ENCODE assay signal across 16 cellular contexts in genomic region chr20:59954718-59955117, GRCh38. TPM values are rescaled to one million over a fixed set of nuclear protein-coding genes. Genes with fewer than 3 reads are reported as not detected.
DNase-seq lines count a peak whose midpoint lies in the region; ATAC-seq and TF ChIP-seq lines count a peak whose summit lies in the region.
"Had no signal": no experiment of that assay in that cellular context is flagged by ENCODE, and none has a peak within 500 bp of the region (broad histone marks: within the 10 kb centered on the region; RNA-seq: fewer than 3 reads in every experiment).

No MANE protein-coding gene starts in this region.

- H2BK120ac ChIP-seq in IMR-90 (ENCODE audit: low read depth, low read length): no peak overlapping the region

- H3K27me3 Mint-ChIP-seq in WTC11 (ENCODE audit: low read depth): peaks cover 8% of the 10 kb centered on the region
- H3K27me3 Mint-ChIP-seq: B cell had no signal

- no peak for TF ChIP-seq CTCF in IMR-90 (conservative IDR thresholded peaks at IDR 0.05; ENCODE audit: low read depth, low read length)
- no peak for TF ChIP-seq CTCF in WTC11 (IDR thresholded peaks at IDR 0.05)
- no peak for TF ChIP-seq CTCF in gastrocnemius medialis (IDR thresholded peaks at IDR 0.05 in 4 of 5, conservative IDR thresholded peaks at IDR 0.05 in 1 of 5)

- POLR2A ChIA-PET in IMR-90 (lab: Charles Lee; ENCODE audit: unreplicated experiment): no interaction called here
- POLR2A ChIA-PET in WTC11 (lab: Charles Lee): no interaction called here

- BruUV-seq in IMR-90 (replicated peaks; lab: Mats Ljungman, UMichigan): no TSS peak

- H3K27ac Mint-ChIP-seq in WTC11: peak overlapping the region; percentile 49; the same call in 1 of the 2 replicates
- H3K27ac Mint-ChIP-seq: B cell had no signal

- H3K9me3 ChIP-seq in IMR-90 (ENCODE audit: control insufficient read depth, insufficient read depth, low read length) (no peaks in the 10 kb centered on the region), gastrocnemius medialis (no peaks in the 10 kb centered on the region)

- no peak overlapping the region for H3K56ac ChIP-seq in IMR-90 (ENCODE audit: extremely low read depth, insufficient read depth, low read length)

- no peak overlapping the region for H3K4ac ChIP-seq in IMR-90 (ENCODE audit: low read depth, low read length)

- H3K36me3 ChIP-seq in IMR-90 (ENCODE audit: control insufficient read depth, insufficient read depth, low read length): no peaks in the 10 kb centered on the region
- H3K36me3 ChIP-seq in gastrocnemius medialis: no peaks in the 10 kb centered on the region

- no peaks in the 10 kb centered on the region for H3K9me1 ChIP-seq in IMR-90 (ENCODE audit: insufficient read depth, low read length)

- H3K4me2 ChIP-seq in IMR-90 (ENCODE audit: low read depth, low read length): no peak overlapping the region
- H3K4me2 ChIP-seq: PC-9 had no signal

- in situ Hi-C loops in IMR-90 (cut with MboI; ENCODE audit: low sequenced_read_pairs): no loop called here
- in situ Hi-C loops in gastrocnemius medialis (cut with MboI; ENCODE audit: low sequenced_read_pairs in 4 of 4): no loop called here

- H3K9me3 Mint-ChIP-seq in WTC11: no peaks in the 10 kb centered on the region

- H2AK9ac ChIP-seq in IMR-90 (replicated peaks; ENCODE audit: low read depth, low read length, poor library complexity): peak overlapping the region; percentile 26

- no peak overlapping the region for H2BK15ac ChIP-seq in IMR-90 (ENCODE audit: low read depth, low read length)

- intact Hi-C loops in IMR-90 (cut with micrococcal nuclease): no loop called here
- intact Hi-C loops in gastrocnemius medialis (cut with DNase I; ENCODE audit: low total_unique reads): loop anchor here (1.0 kb wide), 1 partner anchor 20 kb away; no protein-coding TSS in a partner anchor

- peaks cover 6% of the 10 kb centered on the region for H3K4me1 Mint-ChIP-seq in WTC11
- H3K4me1 Mint-ChIP-seq: B cell had no signal

- no peak overlapping the region for H2BK5ac ChIP-seq in IMR-90 (ENCODE audit: low read depth, low read length, poor library complexity, severe bottlenecking)

- TF ChIP-seq POLR2A in IMR-90 (IDR thresholded peaks at IDR 0.05; ENCODE audit: low read depth, low read length) (no peak), gastrocnemius medialis (IDR thresholded peaks at IDR 0.05) (no peak)

- dilution Hi-C loops in IMR-90 (cut with HindIII; ENCODE audit: low sequenced_read_pairs, unreplicated experiment): no loop called here

- H3K18ac ChIP-seq in IMR-90 (ENCODE audit: low read depth, low read length): no peak overlapping the region

- H3K27me3 ChIP-seq in IMR-90 (ENCODE audit: control insufficient read depth, insufficient read depth, low read length) (peaks cover 7% of the 10 kb centered on the region), gastrocnemius medialis (no peaks in the 10 kb centered on the region)

- no CpG with 5 or more reads among the region's 4 CpGs for WGBS in IMR-90 (ENCODE audit: extremely low coverage in 2 of 2, insufficient read length in 1 of 2), 2 experiments

- H3K4me1 ChIP-seq in IMR-90 (ENCODE audit: control insufficient read depth, insufficient read depth, low read length): no peaks in the 10 kb centered on the region
- H3K4me1 ChIP-seq in gastrocnemius medialis: peaks cover 6 to 11% of the 10 kb centered on the region in 2 donors

- no peaks in the 10 kb centered on the region; the same call in 1 of the 2 replicates for H3K36me3 Mint-ChIP-seq in WTC11

- H3K79me1 ChIP-seq in IMR-90 (ENCODE audit: low read depth in 1 of 2, low read length in 2 of 2): no peaks in the 10 kb centered on the region

- H3K4me3 Mint-ChIP-seq in WTC11: no peak overlapping the region
- H3K4me3 Mint-ChIP-seq: B cell had no signal

- H2AK5ac ChIP-seq in IMR-90 (ENCODE audit: low read depth, low read length): no peak overlapping the region

- H4K91ac ChIP-seq in IMR-90 (ENCODE audit: insufficient read depth, low read depth, low read length): no peak overlapping the region

- H3K4me3 ChIP-seq in IMR-90 (ENCODE audit: insufficient read depth, low read depth, low read length) (no peak overlapping the region), gastrocnemius medialis (no peak overlapping the region)
- H3K4me3 ChIP-seq: PC-9 had no signal

- no peak overlapping the region for H3K14ac ChIP-seq in IMR-90 (replicated peaks; ENCODE audit: low read depth, low read length)

- H4K5ac ChIP-seq in IMR-90 (ENCODE audit: low read depth, low read length): no peak overlapping the region

- H3K23ac ChIP-seq in IMR-90 (ENCODE audit: low read depth, low read length): no peak overlapping the region

- DNase-seq in IMR-90 (no peak), WTC11 (ENCODE audit: low spot score) (no peak), gastrocnemius medialis (peak in 1 of 2 donors; percentile 34), NCI-H524 treated with DMSO at 0.1 percent for 48 hours (lab: John Stamatoyannopoulos, UW) (no peak)
- no peak for DNase-seq in effector CD8-positive, alpha-beta T cell (lab: John Stamatoyannopoulos, UW)
- DNase-seq: DMS79 treated with DMSO at 0.1 percent for 48 hours; H7; NCI-H1092 treated with DMSO at 0.1 percent for 48 hours; NCI-H187 treated with DMSO at 0.1 percent for 48 hours; NK-92 treated with Interleukin-12 subunit alpha and Interleukin-12 subunit beta, amount 100 ng/mL, for 24 hours; T-helper 1 cell had no signal

- H3K27ac ChIP-seq in IMR-90 (ENCODE audit: insufficient read depth, low read length): no peak overlapping the region
- peak overlapping the region; percentile 49 to 76 (median 65) for H3K27ac ChIP-seq in gastrocnemius medialis
- H3K27ac ChIP-seq: C4-2B, PC-9 had no signal

- CTCF ChIA-PET in IMR-90 (lab: Yijun Ruan, JAX) (interaction anchor here (1.0 to 1.8 kb wide), 2 partner anchors 18 to 171 kb away, joined by 3 to 7 read pairs; no protein-coding TSS in a partner anchor), WTC11 (lab: Charles Lee) (interaction anchor here (1.1 to 2.7 kb wide), 9 partner anchors 9 to 103 kb away, joined by 4 to 13 read pairs (median 8); partner anchors contain the start of genes FAM217B, PPP1R3D and SYCP2)

- no peak overlapping the region for H4K8ac ChIP-seq in IMR-90 (ENCODE audit: low read depth in 2 of 2, low read length in 2 of 2)

- H3K9ac ChIP-seq in IMR-90 (ENCODE audit: low read depth, low read length): no peak overlapping the region

- no peak overlapping the region for H2BK20ac ChIP-seq in IMR-90 (ENCODE audit: low read depth, low read length)

- H4K20me1 ChIP-seq in IMR-90 (ENCODE audit: insufficient read depth, low read length): no peaks in the 10 kb centered on the region

- H2AFZ ChIP-seq in IMR-90 (replicated peaks; ENCODE audit: low read length, poor library complexity): no peak overlapping the region
- H2AFZ ChIP-seq: PC-9 had no signal

- peak; percentile 5 for ATAC-seq in GM18907 (IDR thresholded peaks at IDR 0.05; ENCODE audit: unreplicated experiment)
- ATAC-seq in IMR-90 (ENCODE audit: low read depth): no peak
- ATAC-seq in WTC11: no peak
- peak; percentile 45 to 65 for ATAC-seq in gastrocnemius medialis
- ATAC-seq in GM19397 (IDR thresholded peaks at IDR 0.05; ENCODE audit: unreplicated experiment): no peak

- TF ChIP-seq RAD21 in IMR-90 (IDR thresholded peaks at IDR 0.05; ENCODE audit: low read length): no peak

TF ChIP-seq in IMR-90, 13 proteins besides CTCF, POLR2A, EP300 and RAD21 (continues in another document):
- TF ChIP-seq RCOR1 (IDR thresholded peaks at IDR 0.05; ENCODE audit: insufficient replicate concordance, low read length) (no peak), USF2 (IDR thresholded peaks at IDR 0.05; ENCODE audit: low read depth, low read length) (no peak)

TF ChIP-seq in WTC11, 78 proteins besides CTCF, POLR2A, EP300 and RAD21 (continues in another document):
- no peak for TF ChIP-seq ZNF512 (CRISPR knock-in tag; IDR thresholded peaks at IDR 0.05; ENCODE audit: borderline replicate concordance)

RNA-seq across cellular contexts. Expression of gene CDH26, which starts 3.5 kb away (rescaled TPM):
- not detected in 2 replicates for total RNA-seq in IMR-90 (2012; rRNA removed)
- polyA plus RNA-seq in IMR-90 (2012; rRNA removed): not detected in 2 replicates
- polyA plus RNA-seq in IMR-90 (2012; cell fraction: cytosol; rRNA removed): not detected in 2 replicates
- 0.16 and 0.28 TPM in 2 replicates for polyA plus RNA-seq in IMR-90 (2012; cell fraction: nucleus; rRNA removed; ENCODE audit: low replicate concordance)
- 1.0 to 1.4 TPM (median 1.3 TPM) in 3 replicates for total RNA-seq in WTC11 (2021)
- total RNA-seq in gastrocnemius medialis: under 1 TPM in 3 of 4 donors, not detected in 1; 0.27 to 0.41 (median 0.29) TPM

RNA-seq across cellular contexts. Expression of gene FAM217B, which starts 14.5 kb away (rescaled TPM):
- 3.0 and 3.9 TPM in 2 replicates for total RNA-seq in IMR-90 (2012; rRNA removed)
- polyA plus RNA-seq in IMR-90 (2012; rRNA removed): 3.3 and 3.9 TPM in 2 replicates
- 0.86 and 1.9 TPM in 2 replicates for polyA plus RNA-seq in IMR-90 (2012; cell fraction: cytosol; rRNA removed)
- polyA plus RNA-seq in IMR-90 (2012; cell fraction: nucleus; rRNA removed; ENCODE audit: low replicate concordance): 1.1 and 5.9 TPM in 2 replicates
- 14.8 to 17.9 TPM (median 16.0 TPM) in 3 replicates for total RNA-seq in WTC11 (2021)
- total RNA-seq in gastrocnemius medialis: 1 to 10 TPM; 2.8 to 6.9 (median 6.4) TPM

RNA-seq across cellular contexts. Expression of gene PPP1R3D, which starts 14.6 kb away (rescaled TPM):
- total RNA-seq in IMR-90 (2012; rRNA removed) (2.7 and 4.7 TPM in 2 replicates), WTC11 (2021) (2.4 to 3.6 TPM (median 3.2 TPM) in 3 replicates), gastrocnemius medialis (10 to 100 TPM in 2 of 4 donors, 1 to 10 TPM in 2; 4.1 to 12.0 (median 10.8) TPM)
- 1.6 and 1.7 TPM in 2 replicates for polyA plus RNA-seq in IMR-90 (2012; rRNA removed)
- polyA plus RNA-seq in IMR-90 (2012; cell fraction: cytosol; rRNA removed): 0.57 and 1.7 TPM in 2 replicates
- polyA plus RNA-seq in IMR-90 (2012; cell fraction: nucleus; rRNA removed; ENCODE audit: low replicate concordance): 1.1 and 1.7 TPM in 2 replicates

RNA-seq across cellular contexts. Expression of gene SYCP2, which starts 21.3 kb away (rescaled TPM):
- total RNA-seq in IMR-90 (2012; rRNA removed): 0.18 and 0.56 TPM in 2 replicates
- 0.22 and 0.31 TPM in 2 replicates for polyA plus RNA-seq in IMR-90 (2012; rRNA removed)
- not detected in 2 replicates for polyA plus RNA-seq in IMR-90 (2012; cell fraction: cytosol; rRNA removed)
- polyA plus RNA-seq in IMR-90 (2012; cell fraction: nucleus; rRNA removed; ENCODE audit: low replicate concordance): 0.15 and 1.3 TPM in 2 replicates
- total RNA-seq in WTC11 (2021): 0.31 to 0.69 TPM (median 0.55 TPM) in 3 replicates
- under 1 TPM; 0.10 to 0.78 (median 0.39) TPM for total RNA-seq in gastrocnemius medialis
- total RNA-seq: H7 had no signal

Comparison
In these comparisons a context has a peak if more than half of its experiments do, and no peak if none do; other contexts are left out.
1. ATAC-seq: peak in GM18907 (single experiment) and gastrocnemius medialis (2 of 2); none in IMR-90 (single experiment), WTC11 (single experiment) and GM19397 (single experiment).